In genomic region chr22:32204856-32205722, GRCh38 we compare ENCODE assay signal across 9 cellular contexts. TPM values are rescaled to one million over a fixed set of nuclear protein-coding genes. Genes with fewer than 3 reads are reported as not detected.
DNase-seq lines count a peak whose midpoint lies in the region.
"Had no signal": no experiment of that assay in that cellular context is flagged by ENCODE, and none has a peak within 500 bp of the region (broad histone marks: within the 10 kb centered on the region; RNA-seq: fewer than 3 reads in every experiment).

Gene RFPL2 (minus strand): TSS chr22:32205073. CDS start chr22:32202451, 2,622 bp downstream.

- no peak within 1 kb of the TSS for H3K27ac Mint-ChIP-seq in dendritic cell treated with granulocyte-macrophage colony-stimulating factor and Interleukin-4, amounts not matched to agents 40 ng/mL and 50 ng/mL, for 4 days

- WGBS in mesenchymal stem cell = 11% methylated on average over 38 of the region's 41 CpGs

- peak within 1 kb of the TSS in 1 of 2 experiments; percentile 73 for H3K23ac ChIP-seq in mesenchymal stem cell (ENCODE audit: low read length in 2 of 2)

- no peak within 1 kb of the TSS for H2BK120ac ChIP-seq in mesenchymal stem cell (ENCODE audit: low read depth, low read length)

- peaks cover 25% of the 10 kb centered on the region for H3K4me1 ChIP-seq in mesenchymal stem cell (ENCODE audit: control insufficient read depth, insufficient read depth, low read depth, low read length)

- peaks cover 57% of the 10 kb centered on the region for H3K4me1 Mint-ChIP-seq in dendritic cell treated with granulocyte-macrophage colony-stimulating factor and Interleukin-4, amounts not matched to agents 40 ng/mL and 50 ng/mL, for 4 days (ENCODE audit: low read depth)

- H3K9me3 Mint-ChIP-seq in dendritic cell treated with granulocyte-macrophage colony-stimulating factor and Interleukin-4, amounts not matched to agents 40 ng/mL and 50 ng/mL, for 4 days = no peaks in the 10 kb centered on the region

- H3K79me1 ChIP-seq in mesenchymal stem cell (replicated peaks; ENCODE audit: low read length, poor library complexity, severe bottlenecking) = no peaks in the 10 kb centered on the region

- H2BK12ac ChIP-seq in mesenchymal stem cell (ENCODE audit: low read length in 2 of 2) = no peak within 1 kb of the TSS

- H3K4me3 ChIP-seq in SK-N-MC = peak within 1 kb of the TSS; percentile 72
- peak within 1 kb of the TSS; percentile 10 to 38 for H3K4me3 ChIP-seq in mesenchymal stem cell (ENCODE audit: insufficient read depth in 1 of 2, low read depth in 1 of 2, low read length in 2 of 2)
- H3K4me3 ChIP-seq: thoracic aorta had no signal

- H3K27me3 Mint-ChIP-seq in dendritic cell treated with granulocyte-macrophage colony-stimulating factor and Interleukin-4, amounts not matched to agents 40 ng/mL and 50 ng/mL, for 4 days = peaks cover 48% of the 10 kb centered on the region

- no peak within 1 kb of the TSS for H3K14ac ChIP-seq in mesenchymal stem cell (ENCODE audit: low read length in 2 of 2)

- H3K9me3 ChIP-seq in SK-N-MC (ENCODE audit: low read depth, low read length) (no peaks in the 10 kb centered on the region), mesenchymal stem cell (ENCODE audit: control insufficient read depth, low read length) (no peaks in the 10 kb centered on the region)
- H3K9me3 ChIP-seq: thoracic aorta had no signal

- no peak within 1 kb of the TSS for H3K9ac ChIP-seq in SK-N-MC (ENCODE audit: insufficient read length)
- no peak within 1 kb of the TSS for H3K9ac ChIP-seq in mesenchymal stem cell (ENCODE audit: low read length)

- peak within 1 kb of the TSS; percentile 76 for H4K8ac ChIP-seq in mesenchymal stem cell (ENCODE audit: low read length)

- H3K36me3 Mint-ChIP-seq in dendritic cell treated with granulocyte-macrophage colony-stimulating factor and Interleukin-4, amounts not matched to agents 40 ng/mL and 50 ng/mL, for 4 days (ENCODE audit: low read depth) = no peaks in the 10 kb centered on the region

- intact Hi-C loops in dendritic cell treated with granulocyte-macrophage colony-stimulating factor and Interleukin-4, amounts not matched to agents 40 ng/mL and 50 ng/mL, for 4 days (cut with micrococcal nuclease) = no loop called here

- H3K4ac ChIP-seq in mesenchymal stem cell (ENCODE audit: low read depth in 1 of 2, low read length in 2 of 2) = no peak within 1 kb of the TSS

- H3K4me3 Mint-ChIP-seq in dendritic cell treated with granulocyte-macrophage colony-stimulating factor and Interleukin-4, amounts not matched to agents 40 ng/mL and 50 ng/mL, for 4 days = peak within 1 kb of the TSS; percentile 39

- H3K36me3 ChIP-seq in SK-N-MC (ENCODE audit: insufficient read depth, low read length) (no peaks in the 10 kb centered on the region), mesenchymal stem cell (ENCODE audit: control insufficient read depth in 1 of 2, insufficient read depth in 2 of 2, low read depth in 1 of 2, low read length in 2 of 2) (no peaks in the 10 kb centered on the region)
- H3K36me3 ChIP-seq: thoracic aorta had no signal

- H2AK5ac ChIP-seq in mesenchymal stem cell (ENCODE audit: low read length, severe bottlenecking) = no peak within 1 kb of the TSS

- H3K27ac ChIP-seq in SK-N-MC (no peak within 1 kb of the TSS), mesenchymal stem cell (ENCODE audit: low read length, poor library complexity, severe bottlenecking) (no peak within 1 kb of the TSS)
- H3K27ac ChIP-seq: thoracic aorta had no signal

- H3K18ac ChIP-seq in mesenchymal stem cell (ENCODE audit: low read depth in 1 of 2, low read length in 2 of 2) = no peak within 1 kb of the TSS

- peaks cover 33 to 47% of the 10 kb centered on the region in 2 experiments for H3K27me3 ChIP-seq in mesenchymal stem cell (ENCODE audit: control insufficient read depth in 1 of 2, insufficient read depth in 1 of 2, low read length in 2 of 2)

- DNase-seq in Ammon's horn (ENCODE audit: low spot score) (peak; percentile 63), HT-29 (ENCODE audit: low spot score) (peak; percentile 60), SK-N-MC (ENCODE audit: low read depth, low spot score) (no peak), mesenchymal stem cell (peak; percentile 67), NCI-H2196 treated with DMSO at 0.1 percent for 48 hours (lab: John Stamatoyannopoulos, UW; ENCODE audit: unreplicated experiment) (no peak), Kasumi-1 (lab: John Stamatoyannopoulos, UW) (no peak), amniotic stem cell (lab: John Stamatoyannopoulos, UW) (no peak)

- H2BK5ac ChIP-seq in mesenchymal stem cell (ENCODE audit: low read depth, low read length, poor library complexity, severe bottlenecking) = no peak within 1 kb of the TSS

- H2AFZ ChIP-seq in mesenchymal stem cell (ENCODE audit: low read depth, low read length) = peak within 1 kb of the TSS; percentile 54

- H3K4me2 ChIP-seq in mesenchymal stem cell (ENCODE audit: low read length, poor library complexity, severe bottlenecking) = peak within 1 kb of the TSS; percentile 6

- no peak within 1 kb of the TSS for H2BK15ac ChIP-seq in mesenchymal stem cell (ENCODE audit: low read depth, poor library complexity, severe bottlenecking)

- H4K91ac ChIP-seq in mesenchymal stem cell (ENCODE audit: low read length) = no peak within 1 kb of the TSS

RNA-seq across cellular contexts. Expression of gene RFPL2, which starts in this region (rescaled TPM):
- total RNA-seq in HT-29 (2014; rRNA removed; shearing (Covaris generic)) = not detected in 2 replicates
- polyA plus RNA-seq in mesenchymal stem cell (2013, experiment 1 of 2) = not detected
- polyA plus RNA-seq in mesenchymal stem cell (2013, experiment 2 of 2) = not detected
- total RNA-seq: thoracic aorta had no signal

Comparison
In these comparisons a context has a peak if more than half of its experiments do, and no peak if none do; other contexts are left out.
1. Peak in DNase-seq in HT-29; RNA of the gene not detected or under 1 TPM.
2. DNase-seq: peak in Ammon's horn (single experiment) and mesenchymal stem cell (single experiment); none in SK-N-MC (single experiment), NCI-H2196 treated with DMSO at 0.1 percent for 48 hours (single experiment), Kasumi-1 (0 of 2) and amniotic stem cell (single experiment).